13 cellular contexts compared by ENCODE assay signal in genomic region chr15:54288049-54288448, GRCh38.
A peak's percentile ranks its signal among the peaks of the same experiment; 100 is the strongest.
DNase-seq lines count a peak whose midpoint lies in the region; ATAC-seq lines count a peak whose summit lies in the region.
"Had no signal": no experiment of that assay in that cellular context is flagged by ENCODE, and none has a peak within 500 bp of the region (broad histone marks: within the 10 kb centered on the region; RNA-seq: fewer than 3 reads in every experiment).

No MANE protein-coding gene starts in this region.

- DNase-seq in NCI-H2196 (lab: John Stamatoyannopoulos, UW; ENCODE audit: unreplicated experiment) = no peak
- DNase-seq in NCI-H226 = no peak
- DNase-seq: CD8-positive, alpha-beta T cell; COR-L47; DND-41; GDM1; GM23248; KG1 had no signal

- ATAC-seq in GM18868 (IDR thresholded peaks at IDR 0.05; ENCODE audit: unreplicated experiment) = peak; percentile 46
- peak; percentile 48 for ATAC-seq in HG02610 (IDR thresholded peaks at IDR 0.05; ENCODE audit: unreplicated experiment)
- peak; percentile 27 for ATAC-seq in HG03565 (IDR thresholded peaks at IDR 0.05; ENCODE audit: unreplicated experiment)
- ATAC-seq in HG03108 (IDR thresholded peaks at IDR 0.05; ENCODE audit: unreplicated experiment) = no peak
- ATAC-seq: A549; CD8-positive, alpha-beta T cell had no signal
